Comparison of ENCODE assay signal across 18 cellular contexts in genomic region chr3:171204942-171205341, GRCh38.
"Had no signal": no experiment of that assay in that cellular context is flagged by ENCODE, and none has a peak within 500 bp of the region (broad histone marks: within the 10 kb centered on the region; RNA-seq: fewer than 3 reads in every experiment).

No MANE protein-coding gene starts in this region.

- H3K27ac ChIP-seq: ascending aorta, gastroesophageal sphincter, heart left ventricle, left ventricle myocardium inferior, sigmoid colon, thyroid gland had no signal

- H3K9me3 ChIP-seq: ascending aorta, gastroesophageal sphincter, heart left ventricle, left ventricle myocardium inferior, sigmoid colon, thyroid gland had no signal

- H3K27me3 Mint-ChIP-seq: activated CD4-positive, alpha-beta T cell treated with anti-CD3 and anti-CD28 coated beads for 36 hours; activated naive CD4-positive, alpha-beta T cell treated with anti-CD3 and anti-CD28 coated beads, Interleukin-2, amount 50 U/mL, for 24 hours; dendritic cell treated with granulocyte-macrophage colony-stimulating factor and Interleukin-4, amounts not matched to agents 40 ng/mL and 50 ng/mL, for 4 days; effector memory CD8-positive, alpha-beta T cell; naive thymus-derived CD8-positive, alpha-beta T cell; T-helper 17 cell had no signal

- H3K27ac Mint-ChIP-seq: activated CD4-positive, alpha-beta T cell treated with anti-CD3 and anti-CD28 coated beads for 36 hours; activated naive CD4-positive, alpha-beta T cell treated with anti-CD3 and anti-CD28 coated beads, Interleukin-2, amount 50 U/mL, for 24 hours; dendritic cell treated with granulocyte-macrophage colony-stimulating factor and Interleukin-4, amounts not matched to agents 40 ng/mL and 50 ng/mL, for 4 days; T-helper 17 cell had no signal

- H3K27me3 ChIP-seq: ascending aorta, gastroesophageal sphincter, heart left ventricle, sigmoid colon, thyroid gland had no signal

- H3K4me1 ChIP-seq: ascending aorta had no signal

- H3K4me3 ChIP-seq: ascending aorta, gastroesophageal sphincter, heart left ventricle, left ventricle myocardium inferior, sigmoid colon, thyroid gland had no signal

- ATAC-seq: activated CD4-positive, alpha-beta T cell treated with anti-CD3 and anti-CD28 coated beads for 36 hours; effector memory CD8-positive, alpha-beta T cell; gastroesophageal sphincter; heart left ventricle; naive thymus-derived CD8-positive, alpha-beta T cell; T-helper 17 cell had no signal

- H3K9me3 Mint-ChIP-seq: activated naive CD4-positive, alpha-beta T cell treated with anti-CD3 and anti-CD28 coated beads, Interleukin-2, amount 50 U/mL, for 24 hours; dendritic cell treated with granulocyte-macrophage colony-stimulating factor and Interleukin-4, amounts not matched to agents 40 ng/mL and 50 ng/mL, for 4 days; effector memory CD8-positive, alpha-beta T cell had no signal

- H3K36me3 ChIP-seq: ascending aorta, gastroesophageal sphincter, heart left ventricle, left ventricle myocardium inferior, sigmoid colon, thyroid gland had no signal

- DNase-seq: activated CD4-positive, alpha-beta T cell treated with anti-CD3 and anti-CD28 coated beads for 36 hours; activated CD4-positive, alpha-beta T cell treated with anti-CD3 and anti-CD28 coated beads, Interleukin-2, amount 50 U/mL, for 48 hours; activated gamma-delta T cell; effector memory CD8-positive, alpha-beta T cell; heart left ventricle; left ventricle myocardium inferior; mesenchymal stem cell; naive thymus-derived CD8-positive, alpha-beta T cell; sigmoid colon; stimulated activated CD4-positive, alpha-beta T cell treated with anti-CD3 and anti-CD28 coated beads, Interleukin-1b, Interleukin-23, amount 100 ng/mL, for 48 hours; stimulated activated CD8-positive, alpha-beta memory T cell treated with anti-CD3 and anti-CD28 coated beads, Interleukin-4, amount 100 ng/mL, for 48 hours; stimulated activated naive CD4-positive, alpha-beta T cell; T-helper 17 cell; thyroid gland had no signal

- H3K4me3 Mint-ChIP-seq: activated CD4-positive, alpha-beta T cell treated with anti-CD3 and anti-CD28 coated beads for 36 hours; activated naive CD4-positive, alpha-beta T cell treated with anti-CD3 and anti-CD28 coated beads, Interleukin-2, amount 50 U/mL, for 24 hours; dendritic cell treated with granulocyte-macrophage colony-stimulating factor and Interleukin-4, amounts not matched to agents 40 ng/mL and 50 ng/mL, for 4 days; effector memory CD8-positive, alpha-beta T cell; T-helper 17 cell had no signal
